Comparison of ENCODE assay signal across 9 cellular contexts in the genomic region with DNA sequence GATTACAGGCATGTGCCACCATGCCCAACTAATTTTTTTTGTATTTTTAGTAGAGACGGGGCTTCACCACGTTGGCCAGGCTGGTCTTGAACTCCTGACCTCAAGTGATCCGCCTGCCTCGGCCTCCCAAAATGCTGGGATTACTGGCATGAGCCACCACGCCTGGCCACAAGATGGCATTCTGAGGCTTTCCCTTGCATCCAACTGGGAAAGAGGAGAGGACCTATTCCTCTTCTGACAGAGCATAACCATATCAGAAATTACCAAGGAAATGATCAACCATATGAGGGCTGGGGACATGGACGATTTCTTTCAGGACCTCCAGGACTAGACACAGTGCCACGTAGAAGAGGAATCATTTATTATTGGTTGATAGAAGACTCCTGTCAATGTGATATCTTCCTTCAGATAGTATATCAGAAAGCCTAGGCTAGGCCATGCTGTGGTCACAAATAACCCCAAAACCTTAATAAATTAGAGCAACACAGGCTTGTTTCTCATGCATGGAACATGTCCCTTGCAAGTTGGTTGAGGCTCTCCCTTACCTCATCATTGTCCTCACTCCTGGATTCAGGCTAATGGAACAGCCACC.
DNase-seq lines count a peak whose midpoint lies in the region; ATAC-seq, FAIRE-seq and TF ChIP-seq lines count a peak whose summit lies in the region.
"Had no signal": no experiment of that assay in that cellular context is flagged by ENCODE, and none has a peak within 500 bp of the region (broad histone marks: within the 10 kb centered on the region; RNA-seq: fewer than 3 reads in every experiment).

No MANE protein-coding gene starts in this region.

- H3K4me2 ChIP-seq in H1 (ENCODE audit: insufficient read depth in 1 of 2, low read depth in 2 of 2, low read length in 2 of 2): no peak overlapping the region

- CTCF ChIA-PET in H1 (lab: Charles Lee; ENCODE audit: partially characterized antibody): interaction anchor here (0.5 to 3.4 kb wide), 16 partner anchors 9 to 416 kb away, joined by 3 to 44 read pairs (median 4); no protein-coding TSS in a partner anchor

- no peak overlapping the region for H3K4me3 Mint-ChIP-seq in natural killer cell treated with Interleukin-12 subunit alpha and Interleukin-12 subunit beta and Interleukin-15 and Interleukin-18, amount 100 ng/mL, for 72 hours

- no peak overlapping the region for H2BK120ac ChIP-seq in H1 (replicated peaks; ENCODE audit: low read depth, low read length)

- H3K4me1 ChIP-seq in H1 (replicated peaks in 1 of 4; ENCODE audit: control insufficient read depth in 3 of 4, insufficient read depth in 4 of 4, low read length in 3 of 4) (peaks cover 0 to 5% (median 0%) of the 10 kb centered on the region in 4 experiments; a peak in 2 of 7 replicates), suprapubic skin (no peaks in the 10 kb centered on the region)

- no peak overlapping the region for H2BK15ac ChIP-seq in H1 (ENCODE audit: low read length)

- peak; percentile 43 to 54 (median 49); a peak in 3 of 4 replicates for TF ChIP-seq CTCF in H1 (IDR thresholded peaks at IDR 0.05; ENCODE audit: control extremely low read depth in 1 of 3, insufficient read depth in 1 of 3, low read depth in 1 of 3, low read length in 3 of 3)
- peak in 1 of 2 donors; percentile 39 for TF ChIP-seq CTCF in suprapubic skin (IDR thresholded peaks at IDR 0.05)

- no peak overlapping the region for H2AK5ac ChIP-seq in H1 (ENCODE audit: low read depth, low read length)

- H3K79me2 ChIP-seq in H1 (ENCODE audit: control insufficient read depth in 1 of 2, insufficient read depth in 2 of 2, low read length in 2 of 2): no peaks in the 10 kb centered on the region

- no peak for ATAC-seq in natural killer cell treated with Interleukin-12 subunit alpha and Interleukin-12 subunit beta and Interleukin-15 and Interleukin-18, amount 100 ng/mL, for 72 hours
- ATAC-seq in GM18519 (IDR thresholded peaks at IDR 0.05; ENCODE audit: low FRiP score, unreplicated experiment): no peak

- H2BK12ac ChIP-seq in H1 (ENCODE audit: low read depth, low read length): no peak overlapping the region

- no peaks in the 10 kb centered on the region for H3K36me3 ChIP-seq in H1 (ENCODE audit: control insufficient read depth in 2 of 4, insufficient read depth in 4 of 4, low read length in 3 of 4)
- no peaks in the 10 kb centered on the region for H3K36me3 ChIP-seq in suprapubic skin

- H3K4me1 Mint-ChIP-seq in natural killer cell treated with Interleukin-12 subunit alpha and Interleukin-12 subunit beta and Interleukin-15 and Interleukin-18, amount 100 ng/mL, for 72 hours (ENCODE audit: low read depth in 2 of 2): no peaks in the 10 kb centered on the region

- no peaks in the 10 kb centered on the region for H3K23me2 ChIP-seq in H1 (ENCODE audit: low read depth, low read length)

- H3K27ac ChIP-seq in H1 (ENCODE audit: low read depth, low read length) (no peak overlapping the region), suprapubic skin (no peak overlapping the region)

- H4K20me1 ChIP-seq in H1 (replicated peaks in 1 of 2; ENCODE audit: control insufficient read depth in 1 of 2, insufficient read depth in 2 of 2, low read length in 2 of 2): no peaks in the 10 kb centered on the region

- 61% methylated on average over 7 of the region's 7 CpGs; no CpG with 5 or more reads in 1 of the 2 experiments for WGBS in H1 (ENCODE audit: extremely low coverage in 1 of 2, insufficient coverage in 1 of 2, insufficient read length in 1 of 2, insufficient replicate concordance in 2 of 2, low coverage in 1 of 2, low lambda C conversion rate in 2 of 2, missing lambda C conversion rate in 1 of 2), 2 experiments
- WGBS in suprapubic skin: 60% methylated on average over 7 of the region's 7 CpGs

- no peak overlapping the region for H2BK20ac ChIP-seq in H1 (ENCODE audit: low read length)

- no peaks in the 10 kb centered on the region for H3K27me3 Mint-ChIP-seq in natural killer cell treated with Interleukin-12 subunit alpha and Interleukin-12 subunit beta and Interleukin-15 and Interleukin-18, amount 100 ng/mL, for 72 hours

- DNase-seq in Caki2 (ENCODE audit: low read depth) (peak; percentile 71), NCI-H146 treated with DMSO at 0.1 percent for 48 hours (lab: John Stamatoyannopoulos, UW; ENCODE audit: unreplicated experiment) (peak; percentile 7), H1 (ENCODE audit: low read depth in 1 of 2, low spot score in 2 of 2) (peak in 1 of 2 experiments; percentile 61), myocyte (ENCODE audit: low read depth) (peak; percentile 67), suprapubic skin (ENCODE audit: low spot score in 2 of 2) (no peak), NAMALWA (ENCODE audit: low spot score) (no peak)
- DNase-seq in natural killer cell treated with Interleukin-12 subunit alpha and Interleukin-12 subunit beta and Interleukin-15 and Interleukin-18, amount 100 ng/mL, for 72 hours (ENCODE audit: low spot score): no peak

- H3K56ac ChIP-seq in H1 (replicated peaks; ENCODE audit: insufficient read length, low read depth, low read length): no peak overlapping the region

- H3K9me3 Mint-ChIP-seq in natural killer cell treated with Interleukin-12 subunit alpha and Interleukin-12 subunit beta and Interleukin-15 and Interleukin-18, amount 100 ng/mL, for 72 hours: peaks cover 5% of the 10 kb centered on the region

- no peak overlapping the region for H3K27ac Mint-ChIP-seq in natural killer cell treated with Interleukin-12 subunit alpha and Interleukin-12 subunit beta and Interleukin-15 and Interleukin-18, amount 100 ng/mL, for 72 hours

- H3K4me3 ChIP-seq in H1 (ENCODE audit: extremely low read depth in 1 of 4, insufficient read depth in 2 of 4, low read depth in 3 of 4, low read length in 4 of 4): no peak overlapping the region
- no peak overlapping the region for H3K4me3 ChIP-seq in suprapubic skin

- no peak overlapping the region for H4K91ac ChIP-seq in H1 (replicated peaks; ENCODE audit: insufficient read length, low read length)

- no peaks in the 10 kb centered on the region for H3K27me3 ChIP-seq in H1 (replicated peaks in 1 of 4; ENCODE audit: control insufficient read depth in 3 of 4, extremely low read depth in 1 of 4, insufficient read depth in 3 of 4, low read length in 3 of 4)
- H3K27me3 ChIP-seq in suprapubic skin: no peaks in the 10 kb centered on the region

- H3K79me1 ChIP-seq in H1 (ENCODE audit: low read depth, low read length): no peaks in the 10 kb centered on the region

- no peak for TF ChIP-seq EP300 in H1 (IDR thresholded peaks at IDR 0.05; ENCODE audit: borderline replicate concordance in 1 of 2, low read depth in 2 of 2, low read length in 2 of 2)
- TF ChIP-seq EP300 in suprapubic skin (IDR thresholded peaks at IDR 0.05): no peak

- H3K18ac ChIP-seq in H1 (ENCODE audit: extremely low read depth, low read length): no peak overlapping the region

- no peak overlapping the region for H3K14ac ChIP-seq in H1 (ENCODE audit: insufficient read length)

- H3K4ac ChIP-seq in H1 (replicated peaks; ENCODE audit: insufficient read length, low read depth, low read length): no peak overlapping the region

- no peak overlapping the region for H3K23ac ChIP-seq in H1 (ENCODE audit: insufficient read length)

- in situ Hi-C loops in Caki2 (cut with HindIII; ENCODE audit: low pct_unique_long_range_greater_than_20kb, low sequenced_read_pairs): no loop called here

- no peaks in the 10 kb centered on the region for H3K36me3 Mint-ChIP-seq in natural killer cell treated with Interleukin-12 subunit alpha and Interleukin-12 subunit beta and Interleukin-15 and Interleukin-18, amount 100 ng/mL, for 72 hours

- H3K9ac ChIP-seq in H1 (replicated peaks in 1 of 4; ENCODE audit: extremely low read depth in 1 of 4, low read depth in 3 of 4, low read length in 3 of 4): no peak overlapping the region

- no peak overlapping the region for H4K8ac ChIP-seq in H1 (ENCODE audit: extremely low read depth, insufficient read depth, low read length)

- no peak overlapping the region for H2BK5ac ChIP-seq in H1 (ENCODE audit: low read depth, low read length)

- H3K9me3 ChIP-seq in H1 (ENCODE audit: insufficient read depth in 2 of 2, low read depth in 1 of 2, low read length in 1 of 2) (no peaks in the 10 kb centered on the region), suprapubic skin (no peaks in the 10 kb centered on the region)

- no peak overlapping the region for H4K5ac ChIP-seq in H1 (ENCODE audit: insufficient read length, low read depth, low read length)

- POLR2A ChIA-PET in H1 (lab: Charles Lee; ENCODE audit: partially characterized antibody): no interaction called here

- TF ChIP-seq POLR2A in H1 (IDR thresholded peaks at IDR 0.05; ENCODE audit: control extremely low read depth in 1 of 2, low read depth in 2 of 2, low read length in 2 of 2): no peak
- TF ChIP-seq POLR2A in suprapubic skin (IDR thresholded peaks at IDR 0.05): no peak

- H2AFZ ChIP-seq in H1 (ENCODE audit: low read length): no peak overlapping the region

- peak; percentile 36 for FAIRE-seq in H1 (lab: Jason Lieb, UNC)
- FAIRE-seq: islet of Langerhans had no signal

- peak; percentile 71 to 72 for TF ChIP-seq RAD21 in H1 (IDR thresholded peaks at IDR 0.05 in 1 of 2, conservative IDR thresholded peaks at IDR 0.05 in 1 of 2; ENCODE audit: low read depth in 2 of 2, low read length in 2 of 2)

TF ChIP-seq in H1, 55 proteins besides CTCF, POLR2A, EP300 and RAD21 (continues in another document):
- TF ChIP-seq SP4 (IDR thresholded peaks at IDR 0.05; ENCODE audit: low read length) (no peak), GTF2F1 (IDR thresholded peaks at IDR 0.05; ENCODE audit: borderline replicate concordance, low read depth, low read length) (no peak), POU5F1 (IDR thresholded peaks at IDR 0.05; ENCODE audit: low read depth, low read length) (no peak), CHD1 (IDR thresholded peaks at IDR 0.05; ENCODE audit: low read depth, low read length) (no peak), GABPA (IDR thresholded peaks at IDR 0.05; ENCODE audit: borderline replicate concordance, insufficient read depth, low read length) (no peak), CEBPB (IDR thresholded peaks at IDR 0.05; ENCODE audit: low read depth, low read length) (no peak), E2F6 (IDR thresholded peaks at IDR 0.05) (no peak), CBX8 (IDR thresholded peaks at IDR 0.05; ENCODE audit: borderline replicate concordance, low read depth, low read length) (no peak)

Comparison
In these comparisons a context has a peak if more than half of its experiments do, and no peak if none do; other contexts are left out.
1. DNase-seq: peak in Caki2 (single experiment), NCI-H146 treated with DMSO at 0.1 percent for 48 hours (single experiment) and myocyte (single experiment); none in suprapubic skin (0 of 2), natural killer cell treated with Interleukin-12 subunit alpha and Interleukin-12 subunit beta and Interleukin-15 and Interleukin-18, amount 100 ng/mL, for 72 hours (single experiment) and NAMALWA (single experiment).